8 cellular contexts compared by ENCODE assay signal in the genomic region with DNA sequence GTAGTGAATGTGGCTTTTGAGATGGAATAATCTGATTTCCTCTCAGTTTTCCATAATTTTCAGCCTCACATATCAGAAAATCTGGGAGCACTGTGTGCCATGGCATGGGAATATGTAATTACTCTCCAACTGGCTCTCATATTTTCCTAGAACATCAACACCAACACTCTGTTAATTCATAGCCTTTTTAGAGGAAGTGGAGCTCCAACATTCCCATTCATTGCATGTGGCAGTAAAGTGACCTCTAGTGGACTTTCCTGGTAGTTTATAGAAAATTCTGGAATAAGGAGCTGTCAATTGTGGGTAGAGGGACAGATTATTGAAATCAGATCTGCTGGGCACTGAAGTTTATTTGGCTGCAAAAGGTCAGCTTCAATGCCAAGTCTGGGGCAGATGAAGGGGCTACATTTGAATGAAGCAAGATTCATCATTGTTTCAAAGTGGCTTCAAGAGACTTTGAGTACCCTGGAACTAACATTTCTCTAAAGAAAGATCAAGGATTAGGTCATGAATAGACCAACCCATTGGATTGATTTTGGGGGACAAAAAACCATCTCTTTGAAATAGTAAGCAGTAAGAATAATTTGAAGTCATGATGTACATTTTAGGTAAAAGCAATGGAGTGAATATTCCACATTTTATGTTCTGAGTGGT. TPM values are rescaled to one million over a fixed set of nuclear protein-coding genes. Genes with fewer than 3 reads are reported as not detected.
A peak's percentile ranks its signal among the peaks of the same experiment; 100 is the strongest.
DNase-seq lines count a peak whose midpoint lies in the region; ATAC-seq and TF ChIP-seq lines count a peak whose summit lies in the region.

No MANE protein-coding gene starts in this region.

- H3K27ac ChIP-seq in brain microvascular endothelial cell (no peak overlapping the region), right lobe of liver (no peak overlapping the region)

- no peak overlapping the region for H3K4me3 ChIP-seq in brain microvascular endothelial cell (ENCODE audit: low read depth, low read length)
- no peak overlapping the region for H3K4me3 ChIP-seq in right lobe of liver

- no peaks in the 10 kb centered on the region for H3K4me1 ChIP-seq in right lobe of liver

- intact Hi-C loops in right lobe of liver (cut with DNase I) = no loop called here

- no peak for TF ChIP-seq POLR2A in right lobe of liver (IDR thresholded peaks at IDR 0.05)

- peak; percentile 74 for TF ChIP-seq CTCF in brain microvascular endothelial cell (IDR thresholded peaks at IDR 0.05; ENCODE audit: low read depth, low read length, missing control alignments)
- TF ChIP-seq CTCF in right lobe of liver (IDR thresholded peaks at IDR 0.05) = peak; percentile 54 to 76 (median 72)

- no peaks in the 10 kb centered on the region for H3K27me3 ChIP-seq in brain microvascular endothelial cell (replicated peaks)
- no peaks in the 10 kb centered on the region for H3K27me3 ChIP-seq in right lobe of liver

- peak; percentile 81 to 93 (median 83) for ATAC-seq in right lobe of liver
- no peak for ATAC-seq in HG02798 (IDR thresholded peaks at IDR 0.05; ENCODE audit: poor library complexity, unreplicated experiment)

- DNase-seq in DMS79 treated with DMSO at 0.1 percent for 48 hours (lab: John Stamatoyannopoulos, UW) = peak; percentile 11
- DNase-seq in DMS79 (lab: John Stamatoyannopoulos, UW) = no peak
- peak; percentile 49 for DNase-seq in NCI-H1092 treated with DMSO at 0.1 percent for 48 hours (lab: John Stamatoyannopoulos, UW)
- DNase-seq in brain microvascular endothelial cell = peak; percentile 15
- no peak for DNase-seq in right lobe of liver
- no peak for DNase-seq in stimulated activated CD4-positive, alpha-beta T cell treated with anti-CD3 and anti-CD28 coated beads, Interleukin-12 subunit alpha, Interleukin-12 subunit beta, amount 100 ng/mL, for 4 hours
- DNase-seq in activated CD4-positive, alpha-beta T cell treated with anti-CD3 and anti-CD28 coated beads, Interleukin-2, amount 50 U/mL, for 4 hours = no peak

- no peaks in the 10 kb centered on the region for H3K36me3 ChIP-seq in brain microvascular endothelial cell (replicated peaks)
- no peaks in the 10 kb centered on the region for H3K36me3 ChIP-seq in right lobe of liver

- in situ Hi-C loops in brain microvascular endothelial cell (cut with HindIII; ENCODE audit: low pct_ligation_motif_present, low sequenced_read_pairs) = no loop called here

- no peaks in the 10 kb centered on the region for H3K9me3 ChIP-seq in right lobe of liver

RNA-seq across cellular contexts. Expression of gene USP44, which starts 23.6 kb away (rescaled TPM):
- total RNA-seq in right lobe of liver = under 1 TPM in 4 of 6 experiments, not detected in 2; 0.22 to 0.31 (median 0.23) TPM

Comparison
In these comparisons a context has a peak if more than half of its experiments do, and no peak if none do; other contexts are left out.
1. DNase-seq: peak in DMS79 treated with DMSO at 0.1 percent for 48 hours (single experiment), NCI-H1092 treated with DMSO at 0.1 percent for 48 hours (single experiment) and brain microvascular endothelial cell (single experiment); none in DMS79 (single experiment), right lobe of liver (0 of 3), stimulated activated CD4-positive, alpha-beta T cell treated with anti-CD3 and anti-CD28 coated beads, Interleukin-12 subunit alpha, Interleukin-12 subunit beta, amount 100 ng/mL, for 4 hours (single experiment) and activated CD4-positive, alpha-beta T cell treated with anti-CD3 and anti-CD28 coated beads, Interleukin-2, amount 50 U/mL, for 4 hours (0 of 2).